11 cellular contexts compared by ENCODE assay signal in genomic region chr20:3330046-3330741, GRCh38.
DNase-seq lines count a peak whose midpoint lies in the region; ATAC-seq and TF ChIP-seq lines count a peak whose summit lies in the region.
"Had no signal": no experiment of that assay in that cellular context is flagged by ENCODE, and none has a peak within 500 bp of the region (broad histone marks: within the 10 kb centered on the region; RNA-seq: fewer than 3 reads in every experiment).

No MANE protein-coding gene starts in this region.

- POLR2A ChIA-PET in Panc1 (lab: Charles Lee): interaction anchor here (0.7 kb wide), 1 partner anchor 77 kb away, joined by 3 read pairs; no protein-coding TSS in a partner anchor

- BruUV-seq in Panc1 (replicated peaks; lab: Mats Ljungman, UMichigan): no TSS peak

- no peaks in the 10 kb centered on the region for H3K36me3 ChIP-seq in Panc1 (ENCODE audit: control insufficient read depth, insufficient read depth, low read length)
- H3K36me3 ChIP-seq in HAP-1 (replicated peaks): no peaks in the 10 kb centered on the region; the same call in none of the 2 replicates

- H3K27me3 ChIP-seq in Panc1 (ENCODE audit: control insufficient read depth, insufficient read depth, low read length): no peaks in the 10 kb centered on the region
- no peaks in the 10 kb centered on the region for H3K27me3 ChIP-seq in HAP-1 (ENCODE audit: low read depth)

- CTCF ChIA-PET in Panc1 (lab: Charles Lee): interaction anchor here (0.5 to 1.1 kb wide), 4 partner anchors 14 to 229 kb away, joined by 3 to 7 read pairs (median 4); no protein-coding TSS in a partner anchor

- 0 out of 2 replicates have a peak, but pooled peaks have one; percentile 66 for ATAC-seq in Panc1
- no peak for ATAC-seq in GM19397 (IDR thresholded peaks at IDR 0.05; ENCODE audit: unreplicated experiment)
- ATAC-seq: activated naive CD4-positive, alpha-beta T cell treated with anti-CD3 and anti-CD28 coated beads, Interleukin-2, amount 50 U/mL, for 72 hours had no signal

- in situ Hi-C loops in Panc1 (cut with HindIII; ENCODE audit: low pct_unique_long_range_greater_than_20kb, low sequenced_read_pairs) (no loop called here), HAP-1 (cut with MboI; ENCODE audit: low sequenced_read_pairs) (no loop called here)

- no peak overlapping the region for H3K4me3 ChIP-seq in AG10803 (ENCODE audit: low read length)
- H3K4me3 ChIP-seq in Panc1 (ENCODE audit: low read depth in 2 of 2, low read length in 2 of 2): no peak overlapping the region
- no peak overlapping the region for H3K4me3 ChIP-seq in fibroblast of pulmonary artery (replicated peaks; ENCODE audit: low read depth, low read length)
- H3K4me3 ChIP-seq in HAP-1: no peak overlapping the region

- intact Hi-C loops in Panc1 (cut with micrococcal nuclease; ENCODE audit: unreplicated experiment): no loop called here

- DNase-seq in AG10803 (ENCODE audit: low read depth) (peak; percentile 88), Panc1 (ENCODE audit: low read depth, low spot score) (no peak), fibroblast of pulmonary artery (ENCODE audit: low read depth) (peak; percentile 66), HAP-1 (ENCODE audit: low spot score in 2 of 2) (no peak), GM20000 (ENCODE audit: low spot score) (no peak)
- no peak for DNase-seq in activated naive CD4-positive, alpha-beta T cell treated with Interleukin-2 at 50 U/mL for 16 hours
- DNase-seq: activated CD4-positive, alpha-beta T cell treated with anti-CD3 and anti-CD28 coated beads, Interleukin-2, amount 50 U/mL, for 4 hours; midbrain had no signal

- TF ChIP-seq CTCF in AG10803 (conservative IDR thresholded peaks at IDR 0.05; ENCODE audit: low read length): peak; percentile 36; the same call in 1 of the 2 replicates
- 0 out of 3 replicates have a peak, but pooled peaks have one; percentile 9 for TF ChIP-seq CTCF in GM12872 (IDR thresholded peaks at IDR 0.05; ENCODE audit: insufficient read depth, low read depth, low read length)
- TF ChIP-seq CTCF in Panc1 (IDR thresholded peaks at IDR 0.05): peak; percentile 32; the same call in 1 of the 2 replicates
- peak; percentile 20 for TF ChIP-seq CTCF in fibroblast of pulmonary artery (IDR thresholded peaks at IDR 0.05; ENCODE audit: low read length, missing control alignments)
- TF ChIP-seq CTCF in GM20000 (IDR thresholded peaks at IDR 0.05; ENCODE audit: extremely low read depth, missing control alignments): no peak

- H3K9me3 ChIP-seq in Panc1 (ENCODE audit: control insufficient read depth, insufficient read depth, low read depth, low read length) (no peaks in the 10 kb centered on the region), HAP-1 (no peaks in the 10 kb centered on the region)

- no peaks in the 10 kb centered on the region for H3K4me1 ChIP-seq in Panc1 (ENCODE audit: control insufficient read depth, insufficient read depth, low read length)
- no peaks in the 10 kb centered on the region for H3K4me1 ChIP-seq in HAP-1

- no peak overlapping the region for H3K27ac ChIP-seq in Panc1 (ENCODE audit: low read length)

Comparison
In these comparisons a context has a peak if more than half of its experiments do, and no peak if none do; other contexts are left out.
1. DNase-seq: peak in AG10803 (single experiment) and fibroblast of pulmonary artery (single experiment); none in Panc1 (single experiment), HAP-1 (0 of 2), GM20000 (single experiment) and activated naive CD4-positive, alpha-beta T cell treated with Interleukin-2 at 50 U/mL for 16 hours (single experiment).